Comparison of ENCODE assay signal across 1 cellular context in genomic region chrX:97685753-97686152, GRCh38.
A peak's percentile ranks its signal among the peaks of the same experiment; 100 is the strongest.
TF ChIP-seq lines count a peak whose summit lies in the region.

No MANE protein-coding gene starts in this region.

TF ChIP-seq in GM12878, 131 proteins besides CTCF, POLR2A, EP300 and RAD21:
- no peak for TF ChIP-seq SMAD5 (IDR thresholded peaks at IDR 0.05; ENCODE audit: low read depth)
- peak; percentile 75; the same call in 1 of the 2 replicates for TF ChIP-seq SMC3 (IDR thresholded peaks at IDR 0.05; ENCODE audit: borderline replicate concordance, low read length)
- no peak for TF ChIP-seq CREB1 (IDR thresholded peaks at IDR 0.05; ENCODE audit: low read depth)
- TF ChIP-seq BHLHE40 (IDR thresholded peaks at IDR 0.05; ENCODE audit: borderline replicate concordance in 1 of 2, low read depth in 2 of 2, low read length in 1 of 2): no peak
- TF ChIP-seq, protein P1, sequence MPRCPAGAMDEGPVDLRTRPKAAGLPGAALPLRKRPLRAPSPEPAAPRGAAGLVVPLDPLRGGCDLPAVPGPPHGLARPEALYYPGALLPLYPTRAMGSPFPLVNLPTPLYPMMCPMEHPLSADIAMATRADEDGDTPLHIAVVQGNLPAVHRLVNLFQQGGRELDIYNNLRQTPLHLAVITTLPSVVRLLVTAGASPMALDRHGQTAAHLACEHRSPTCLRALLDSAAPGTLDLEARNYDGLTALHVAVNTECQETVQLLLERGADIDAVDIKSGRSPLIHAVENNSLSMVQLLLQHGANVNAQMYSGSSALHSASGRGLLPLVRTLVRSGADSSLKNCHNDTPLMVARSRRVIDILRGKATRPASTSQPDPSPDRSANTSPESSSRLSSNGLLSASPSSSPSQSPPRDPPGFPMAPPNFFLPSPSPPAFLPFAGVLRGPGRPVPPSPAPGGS (IDR thresholded peaks at IDR 0.05; ENCODE audit: borderline replicate concordance, insufficient read depth, low read depth, low read length, poor library complexity, severe bottlenecking): no peak
- peak; percentile 44; the same call in 1 of the 2 replicates for TF ChIP-seq YY1 (IDR thresholded peaks at IDR 0.05; ENCODE audit: low read depth, low read length)
- peak; percentile 20; the same call in 1 of the 2 replicates for TF ChIP-seq SPI1 (IDR thresholded peaks at IDR 0.05; ENCODE audit: borderline replicate concordance, insufficient read depth, low read depth, low read length)
- peak; percentile 75; the same call in 1 of the 3 replicates for TF ChIP-seq POU2F2 (IDR thresholded peaks at IDR 0.05; ENCODE audit: borderline replicate concordance, low read depth, low read length)
